Comparison of ENCODE assay signal across 8 cellular contexts in the genomic region with DNA sequence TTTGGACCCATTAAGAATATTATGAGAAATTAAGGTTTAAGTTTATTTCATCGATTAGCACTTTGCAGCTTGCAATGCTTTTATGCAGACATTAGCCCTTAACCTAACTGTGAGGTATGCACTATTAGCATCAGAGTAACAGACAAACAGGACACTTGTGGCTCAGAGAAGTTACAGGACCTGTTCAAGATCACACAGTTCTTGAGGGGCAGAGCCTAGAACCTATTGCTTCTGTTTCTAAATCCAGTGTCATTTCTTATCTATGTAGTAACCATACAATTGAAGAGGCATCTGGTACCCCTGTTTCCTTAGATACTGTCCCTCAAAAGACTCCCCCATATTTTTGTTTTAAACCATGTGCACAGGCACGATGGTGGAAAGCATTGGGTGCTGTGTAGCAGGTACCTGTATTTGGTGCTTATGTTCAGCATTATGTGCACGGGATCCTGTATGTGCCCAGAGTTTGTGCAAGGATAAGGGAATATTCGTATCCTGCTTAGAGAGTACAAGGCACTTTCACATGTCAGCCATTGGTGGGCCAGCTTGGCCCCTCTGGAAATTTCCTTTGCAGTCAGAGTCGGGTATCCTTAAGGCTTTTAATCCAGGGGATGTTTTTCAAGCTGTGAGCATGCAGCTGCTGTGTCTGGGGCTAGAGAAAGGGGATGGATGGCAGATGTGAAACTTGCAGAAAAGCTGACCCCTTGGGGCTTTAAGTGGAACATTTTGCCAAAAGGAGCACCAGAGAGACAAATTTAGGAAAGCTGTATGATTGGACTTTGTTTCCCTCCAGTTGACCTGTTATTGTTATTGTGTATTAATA. TPM values are rescaled to one million over a fixed set of nuclear protein-coding genes. Genes with fewer than 3 reads are reported as not detected.
DNase-seq lines count a peak whose midpoint lies in the region; ATAC-seq and TF ChIP-seq lines count a peak whose summit lies in the region.

No MANE protein-coding gene starts in this region.

- peak overlapping the region; percentile 93 for H3K4me2 ChIP-seq in neural progenitor cell

- H3K9ac ChIP-seq in neural progenitor cell: no peak overlapping the region

- H3K36me3 ChIP-seq in CD4-positive, CD25-positive, alpha-beta regulatory T cell (ENCODE audit: control insufficient read depth, insufficient read depth, low read length): peaks cover 36% of the 10 kb centered on the region
- H3K36me3 ChIP-seq in ectodermal cell (ENCODE audit: control insufficient read depth, insufficient read depth, low read length) (no peaks in the 10 kb centered on the region), neural progenitor cell (no peaks in the 10 kb centered on the region), body of pancreas (replicated peaks in 1 of 2; ENCODE audit: insufficient read depth in 1 of 2, low read depth in 2 of 2) (no peaks in the 10 kb centered on the region)

- H3K36me3 Mint-ChIP-seq in CD4-positive, CD25-positive, alpha-beta regulatory T cell: peaks cover 36% of the 10 kb centered on the region
- peaks cover 9% of the 10 kb centered on the region for H3K36me3 Mint-ChIP-seq in neural progenitor cell

- H3K4me1 Mint-ChIP-seq in CD4-positive, CD25-positive, alpha-beta regulatory T cell: peaks cover 5 to 64% (median 47%) of the 10 kb centered on the region in 4 donors
- H3K4me1 Mint-ChIP-seq in neural progenitor cell: peaks cover 22% of the 10 kb centered on the region

- no peak overlapping the region for H2AFZ ChIP-seq in neural progenitor cell (replicated peaks)

- peaks cover 3% of the 10 kb centered on the region for H4K20me1 ChIP-seq in neural progenitor cell (ENCODE audit: low read depth)

- WGBS in ectodermal cell, 2 experiments: 63 to 67% methylated on average over 5 of the region's 5 CpGs
- WGBS in body of pancreas, 2 donors: 51 to 77% methylated on average over 5 of the region's 5 CpGs

- intact Hi-C loops in body of pancreas (cut with DNase I): no loop called here

- H3K27me3 Mint-ChIP-seq in CD4-positive, CD25-positive, alpha-beta regulatory T cell: peaks cover 4% of the 10 kb centered on the region
- H3K27me3 Mint-ChIP-seq in neural progenitor cell (ENCODE audit: insufficient read depth, low read depth): peaks cover 21% of the 10 kb centered on the region

- DNase-seq in CD4-positive, CD25-positive, alpha-beta regulatory T cell: no peak
- peak; percentile 46 for DNase-seq in NAMALWA (ENCODE audit: low spot score)
- peak; percentile 54 for DNase-seq in neural progenitor cell (ENCODE audit: low spot score)
- DNase-seq in NCI-H2029 (lab: John Stamatoyannopoulos, UW): no peak
- DNase-seq in NCI-H128 (lab: John Stamatoyannopoulos, UW; ENCODE audit: unreplicated experiment): no peak
- no peak for DNase-seq in body of pancreas
- no peak for DNase-seq in stimulated activated CD4-positive, alpha-beta T cell treated with anti-CD3 and anti-CD28 coated beads, Interleukin-4, amount 100 ng/mL, for 4 hours

- peak overlapping the region; percentile 90 to 99 (median 95) for H3K4me3 Mint-ChIP-seq in CD4-positive, CD25-positive, alpha-beta regulatory T cell
- peak overlapping the region; percentile 88 for H3K4me3 Mint-ChIP-seq in neural progenitor cell

- no peaks in the 10 kb centered on the region for H3K9me3 Mint-ChIP-seq in CD4-positive, CD25-positive, alpha-beta regulatory T cell
- no peaks in the 10 kb centered on the region for H3K9me3 Mint-ChIP-seq in neural progenitor cell

- peak overlapping the region; percentile 96 for H3K4me3 ChIP-seq in CD4-positive, CD25-positive, alpha-beta regulatory T cell (ENCODE audit: low read depth, low read length)
- peak overlapping the region; percentile 47 for H3K4me3 ChIP-seq in ectodermal cell (ENCODE audit: insufficient read depth, low read depth, low read length)
- peak overlapping the region; percentile 59 for H3K4me3 ChIP-seq in neural progenitor cell
- H3K4me3 ChIP-seq in body of pancreas: no peak overlapping the region

- TF ChIP-seq CTCF in neural progenitor cell (IDR thresholded peaks at IDR 0.05) (no peak), body of pancreas (IDR thresholded peaks at IDR 0.05) (no peak)

- no peaks in the 10 kb centered on the region for H3K9me3 ChIP-seq in CD4-positive, CD25-positive, alpha-beta regulatory T cell (ENCODE audit: control insufficient read depth in 2 of 2, low read length in 2 of 2)
- no peaks in the 10 kb centered on the region for H3K9me3 ChIP-seq in ectodermal cell (ENCODE audit: control insufficient read depth, low read length)
- no peaks in the 10 kb centered on the region for H3K9me3 ChIP-seq in neural progenitor cell (ENCODE audit: low read depth)
- H3K9me3 ChIP-seq in body of pancreas: no peaks in the 10 kb centered on the region

- H3F3A ChIP-seq in neural progenitor cell (ENCODE audit: low read depth): peaks cover 36% of the 10 kb centered on the region

- peak overlapping the region; percentile 96 for H3K27ac ChIP-seq in CD4-positive, CD25-positive, alpha-beta regulatory T cell (ENCODE audit: insufficient read depth, low read length, poor library complexity, severe bottlenecking)
- H3K27ac ChIP-seq in ectodermal cell (ENCODE audit: insufficient read depth, low read depth, low read length, poor library complexity, severe bottlenecking) (no peak overlapping the region), neural progenitor cell (no peak overlapping the region), body of pancreas (peak overlapping the region in 1 of 4 donors; percentile 58)

- H3K27me3 ChIP-seq in CD4-positive, CD25-positive, alpha-beta regulatory T cell (ENCODE audit: control insufficient read depth, insufficient read depth, low read length): no peaks in the 10 kb centered on the region
- peaks cover 53% of the 10 kb centered on the region for H3K27me3 ChIP-seq in ectodermal cell (ENCODE audit: control insufficient read depth, insufficient read depth, low read length, poor library complexity, severe bottlenecking)
- peaks cover 59% of the 10 kb centered on the region for H3K27me3 ChIP-seq in neural progenitor cell
- H3K27me3 ChIP-seq in body of pancreas: peaks cover 0 to 4% of the 10 kb centered on the region in 2 donors

- no peak for ATAC-seq in CD4-positive, CD25-positive, alpha-beta regulatory T cell (ENCODE audit: low read depth in 2 of 2)
- no peak for ATAC-seq in body of pancreas

- H3K27ac Mint-ChIP-seq in CD4-positive, CD25-positive, alpha-beta regulatory T cell: peak overlapping the region; percentile 91 to 98 (median 93)
- H3K27ac Mint-ChIP-seq in neural progenitor cell: no peak overlapping the region

- H3K79me2 ChIP-seq in neural progenitor cell (ENCODE audit: low read depth): no peaks in the 10 kb centered on the region

- peaks cover 69% of the 10 kb centered on the region for H3K4me1 ChIP-seq in CD4-positive, CD25-positive, alpha-beta regulatory T cell (ENCODE audit: control insufficient read depth, insufficient read depth, low read length, poor library complexity, severe bottlenecking)
- H3K4me1 ChIP-seq in ectodermal cell (ENCODE audit: control insufficient read depth, insufficient read depth, low read length): peaks cover 7% of the 10 kb centered on the region
- peaks cover 22% of the 10 kb centered on the region for H3K4me1 ChIP-seq in neural progenitor cell
- H3K4me1 ChIP-seq in body of pancreas: peaks cover 28% of the 10 kb centered on the region

- no peak for TF ChIP-seq POLR2A in body of pancreas (IDR thresholded peaks at IDR 0.05)

RNA-seq across cellular contexts. Expression of a gene that starts 2.0 kb away (rescaled TPM):
- 215 TPM for total RNA-seq in CD4-positive, CD25-positive, alpha-beta regulatory T cell
- polyA plus RNA-seq in CD4-positive, CD25-positive, alpha-beta regulatory T cell: 100 to 1,000 TPM; 225 to 299 (median 250) TPM
- polyA plus RNA-seq in ectodermal cell (2013, experiment 1 of 4): 2.9 TPM
- polyA plus RNA-seq in ectodermal cell (2013, experiment 2 of 4): 2.6 TPM
- polyA plus RNA-seq in ectodermal cell (2013, experiment 3 of 4): 5.2 TPM
- 3.2 TPM for polyA plus RNA-seq in ectodermal cell (2013, experiment 4 of 4)
- total RNA-seq in neural progenitor cell (ENCODE audit: low replicate concordance) (4.2 and 11.0 TPM in 2 replicates), body of pancreas (10 to 100 TPM; 10.9 to 23.1 TPM)

Comparison
In these comparisons a context has a peak if more than half of its experiments do, and no peak if none do; other contexts are left out.
1. DNase-seq: peak in NAMALWA (single experiment) and neural progenitor cell (single experiment); none in CD4-positive, CD25-positive, alpha-beta regulatory T cell (0 of 3), NCI-H2029 (single experiment), NCI-H128 (single experiment), body of pancreas (0 of 4) and stimulated activated CD4-positive, alpha-beta T cell treated with anti-CD3 and anti-CD28 coated beads, Interleukin-4, amount 100 ng/mL, for 4 hours (0 of 2).
2. H3K4me3 ChIP-seq: peak in CD4-positive, CD25-positive, alpha-beta regulatory T cell (single experiment), ectodermal cell (single experiment) and neural progenitor cell (single experiment); none in body of pancreas (0 of 2).